7 cellular contexts compared by ENCODE assay signal in genomic region chr1:146292940-146293936, GRCh38.
DNase-seq lines count a peak whose midpoint lies in the region; ATAC-seq, FAIRE-seq and TF ChIP-seq lines count a peak whose summit lies in the region.
"Not testable (repeated sequence)": the region's sequence is repeated elsewhere in the genome, so short reads cannot be mapped to it uniquely, and the experiment has no call there.

No MANE protein-coding gene starts in this region.

- not testable (repeated sequence) for DNase-seq in H54 (ENCODE audit: insufficient read length, low spot score); PC-3; heart left ventricle; mucosa of descending colon

- H3F3A ChIP-seq in PC-3 (ENCODE audit: low read length, unreplicated experiment) = not testable (repeated sequence)

- H3K27ac ChIP-seq in PC-3 (ENCODE audit: low read length); heart left ventricle: not testable (repeated sequence)

- WGBS in heart left ventricle, 4 donors = no CpG with 5 or more reads among the region's 9 CpGs

- not testable (repeated sequence) for TF ChIP-seq POLR2A in H54 (IDR thresholded peaks at IDR 0.05; ENCODE audit: low read depth, low read length); heart left ventricle (IDR thresholded peaks at IDR 0.05)

- H3K9me3 ChIP-seq in PC-3 (ENCODE audit: low read length); heart left ventricle; mucosa of descending colon: not testable (repeated sequence)

- POLR2A ChIA-PET in PC-3 (lab: Charles Lee; ENCODE audit: unreplicated experiment) = not testable (repeated sequence)

- not testable (repeated sequence) for H3K27me3 ChIP-seq in PC-3 (ENCODE audit: low read length); heart left ventricle

- intact Hi-C loops in PC-3 (cut with micrococcal nuclease); heart left ventricle (cut with DNase I); mucosa of descending colon (cut with DNase I, micrococcal nuclease): not testable (repeated sequence)

- CTCF ChIA-PET in PC-3 (lab: Charles Lee) = not testable (repeated sequence)

- not testable (repeated sequence) for H3K9me2 ChIP-seq in PC-3 (replicated peaks; ENCODE audit: low read length)

- not testable (repeated sequence) for TF ChIP-seq CTCF in PC-3 (conservative IDR thresholded peaks at IDR 0.05; ENCODE audit: low read depth, low read length); heart left ventricle (IDR thresholded peaks at IDR 0.05); mucosa of descending colon (IDR thresholded peaks at IDR 0.05)

- not testable (repeated sequence) for BruUV-seq in PC-3 (replicated peaks; lab: Mats Ljungman, UMichigan)

- H4K20me1 ChIP-seq in PC-3 (ENCODE audit: low read length) = not testable (repeated sequence)

- H3K79me2 ChIP-seq in PC-3 (ENCODE audit: low read length) = not testable (repeated sequence)

- FAIRE-seq in H54 (lab: Jason Lieb, UNC) = peak; percentile 94

- H3K4me1 ChIP-seq in PC-3 (ENCODE audit: insufficient read depth, low read length); heart left ventricle; mucosa of descending colon (ENCODE audit: low read depth): not testable (repeated sequence)

- H2AFZ ChIP-seq in PC-3 (ENCODE audit: low read length) = not testable (repeated sequence)

- not testable (repeated sequence) for H3K4me3 ChIP-seq in PC-3 (ENCODE audit: low read length); heart left ventricle; mucosa of descending colon

- peak; percentile 60 for ATAC-seq in GM18502 (IDR thresholded peaks at IDR 0.05; ENCODE audit: poor library complexity, unreplicated experiment)
- ATAC-seq in GM19395 (IDR thresholded peaks at IDR 0.05; ENCODE audit: unreplicated experiment) = peak; percentile 68
- ATAC-seq in HG03066 (IDR thresholded peaks at IDR 0.05; ENCODE audit: low read depth, unreplicated experiment) = peak; percentile 73
- ATAC-seq in PC-3 = peak; percentile 19
- ATAC-seq in heart left ventricle = peak; percentile 73 to 83 (median 78)
- peak; percentile 75 for ATAC-seq in mucosa of descending colon

- not testable (repeated sequence) for H3K9ac ChIP-seq in PC-3 (ENCODE audit: low read length)

- H3K4me2 ChIP-seq in PC-3 (ENCODE audit: low read length) = not testable (repeated sequence)

- not testable (repeated sequence) for H3K36me3 ChIP-seq in PC-3 (ENCODE audit: low read depth, low read length); heart left ventricle; mucosa of descending colon (ENCODE audit: low read depth)

Comparison
In these comparisons a context has a peak if more than half of its experiments do, and no peak if none do; other contexts are left out.
1. ATAC-seq: peak in every context shown above with its lines; median percentile 78 in heart left ventricle; 75 in mucosa of descending colon; 73 in HG03066; 68 in GM19395; 60 in GM18502; 19 in PC-3.